In genomic region chr7:123749537-123749857, GRCh38 we compare ENCODE assay signal across 1 cellular context.
TF ChIP-seq lines count a peak whose summit lies in the region.

No MANE protein-coding gene starts in this region.

TF ChIP-seq in WTC11, 78 proteins besides CTCF, POLR2A, EP300 and RAD21 (continued from another document):
- TF ChIP-seq, protein P1, sequence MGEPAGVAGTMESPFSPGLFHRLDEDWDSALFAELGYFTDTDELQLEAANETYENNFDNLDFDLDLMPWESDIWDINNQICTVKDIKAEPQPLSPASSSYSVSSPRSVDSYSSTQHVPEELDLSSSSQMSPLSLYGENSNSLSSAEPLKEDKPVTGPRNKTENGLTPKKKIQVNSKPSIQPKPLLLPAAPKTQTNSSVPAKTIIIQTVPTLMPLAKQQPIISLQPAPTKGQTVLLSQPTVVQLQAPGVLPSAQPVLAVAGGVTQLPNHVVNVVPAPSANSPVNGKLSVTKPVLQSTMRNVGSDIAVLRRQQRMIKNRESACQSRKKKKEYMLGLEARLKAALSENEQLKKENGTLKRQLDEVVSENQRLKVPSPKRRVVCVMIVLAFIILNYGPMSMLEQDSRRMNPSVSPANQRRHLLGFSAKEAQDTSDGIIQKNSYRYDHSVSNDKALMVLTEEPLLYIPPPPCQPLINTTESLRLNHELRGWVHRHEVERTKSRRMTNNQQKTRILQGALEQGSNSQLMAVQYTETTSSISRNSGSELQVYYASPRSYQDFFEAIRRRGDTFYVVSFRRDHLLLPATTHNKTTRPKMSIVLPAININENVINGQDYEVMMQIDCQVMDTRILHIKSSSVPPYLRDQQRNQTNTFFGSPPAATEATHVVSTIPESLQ (CRISPR knock-in tag; IDR thresholded peaks at IDR 0.05), result no peak
